In genomic region chr2:238263204-238264071, GRCh38 we compare ENCODE assay signal across 1 cellular context.
A peak's percentile ranks its signal among the peaks of the same experiment; 100 is the strongest.
TF ChIP-seq lines count a peak whose summit lies in the region.

No MANE protein-coding gene starts in this region.

TF ChIP-seq in HepG2, 621 proteins besides CTCF, POLR2A, EP300 and RAD21 (continued from another document and continues in another):
- TF ChIP-seq, protein P1, sequence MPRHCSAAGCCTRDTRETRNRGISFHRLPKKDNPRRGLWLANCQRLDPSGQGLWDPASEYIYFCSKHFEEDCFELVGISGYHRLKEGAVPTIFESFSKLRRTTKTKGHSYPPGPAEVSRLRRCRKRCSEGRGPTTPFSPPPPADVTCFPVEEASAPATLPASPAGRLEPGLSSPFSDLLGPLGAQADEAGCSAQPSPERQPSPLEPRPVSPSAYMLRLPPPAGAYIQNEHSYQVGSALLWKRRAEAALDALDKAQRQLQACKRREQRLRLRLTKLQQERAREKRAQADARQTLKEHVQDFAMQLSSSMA (CRISPR knock-in tag; IDR thresholded peaks at IDR 0.05): 0 out of 2 replicates have a peak, but pooled peaks have one; percentile 38
- TF ChIP-seq, protein P2, sequence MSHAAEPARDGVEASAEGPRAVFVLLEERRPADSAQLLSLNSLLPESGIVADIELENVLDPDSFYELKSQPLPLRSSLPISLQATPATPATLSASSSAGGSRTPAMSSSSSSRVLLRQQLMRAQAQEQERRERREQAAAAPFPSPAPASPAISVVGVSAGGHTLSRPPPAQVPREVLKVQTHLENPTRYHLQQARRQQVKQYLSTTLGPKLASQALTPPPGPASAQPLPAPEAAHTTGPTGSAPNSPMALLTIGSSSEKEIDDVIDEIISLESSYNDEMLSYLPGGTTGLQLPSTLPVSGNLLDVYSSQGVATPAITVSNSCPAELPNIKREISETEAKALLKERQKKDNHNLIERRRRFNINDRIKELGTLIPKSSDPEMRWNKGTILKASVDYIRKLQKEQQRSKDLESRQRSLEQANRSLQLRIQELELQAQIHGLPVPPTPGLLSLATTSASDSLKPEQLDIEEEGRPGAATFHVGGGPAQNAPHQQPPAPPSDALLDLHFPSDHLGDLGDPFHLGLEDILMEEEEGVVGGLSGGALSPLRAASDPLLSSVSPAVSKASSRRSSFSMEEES (CRISPR knock-in tag; IDR thresholded peaks at IDR 0.05): no peak
- no peak for TF ChIP-seq IRX3 (CRISPR knock-in tag; IDR thresholded peaks at IDR 0.05; ENCODE audit: borderline replicate concordance, low read depth)
- TF ChIP-seq SSRP1 (CRISPR knock-in tag; IDR thresholded peaks at IDR 0.05): no peak
- TF ChIP-seq TRAFD1 (CRISPR knock-in tag; IDR thresholded peaks at IDR 0.05; ENCODE audit: borderline replicate concordance): no peak
- no peak for TF ChIP-seq ZNF484 (CRISPR knock-in tag; IDR thresholded peaks at IDR 0.05; ENCODE audit: borderline replicate concordance, low read depth)
- TF ChIP-seq TCF7L2 (IDR thresholded peaks at IDR 0.05; ENCODE audit: low read depth, low read length): no peak
- TF ChIP-seq RARG (CRISPR knock-in tag; IDR thresholded peaks at IDR 0.05; ENCODE audit: low read depth): no peak
- no peak for TF ChIP-seq ZNF850 (CRISPR knock-in tag; conservative IDR thresholded peaks at IDR 0.05)
- no peak for TF ChIP-seq MYNN (CRISPR knock-in tag; IDR thresholded peaks at IDR 0.05; ENCODE audit: low read depth)
- TF ChIP-seq PPARG (CRISPR knock-in tag; conservative IDR thresholded peaks at IDR 0.05): no peak
- TF ChIP-seq MBD4 (IDR thresholded peaks at IDR 0.05; ENCODE audit: borderline replicate concordance, low read length): no peak
- peak; percentile 82 for TF ChIP-seq ZNF503 (CRISPR knock-in tag; IDR thresholded peaks at IDR 0.05)
- TF ChIP-seq, protein P3, sequence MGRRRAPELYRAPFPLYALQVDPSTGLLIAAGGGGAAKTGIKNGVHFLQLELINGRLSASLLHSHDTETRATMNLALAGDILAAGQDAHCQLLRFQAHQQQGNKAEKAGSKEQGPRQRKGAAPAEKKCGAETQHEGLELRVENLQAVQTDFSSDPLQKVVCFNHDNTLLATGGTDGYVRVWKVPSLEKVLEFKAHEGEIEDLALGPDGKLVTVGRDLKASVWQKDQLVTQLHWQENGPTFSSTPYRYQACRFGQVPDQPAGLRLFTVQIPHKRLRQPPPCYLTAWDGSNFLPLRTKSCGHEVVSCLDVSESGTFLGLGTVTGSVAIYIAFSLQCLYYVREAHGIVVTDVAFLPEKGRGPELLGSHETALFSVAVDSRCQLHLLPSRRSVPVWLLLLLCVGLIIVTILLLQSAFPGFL (CRISPR knock-in tag; IDR thresholded peaks at IDR 0.05): no peak
- TF ChIP-seq ZNF343 (CRISPR knock-in tag; IDR thresholded peaks at IDR 0.05): 0 out of 2 replicates have a peak, but pooled peaks have one; percentile 86
- TF ChIP-seq ZIK1 (CRISPR knock-in tag; IDR thresholded peaks at IDR 0.05; ENCODE audit: borderline replicate concordance, low read depth): no peak
- TF ChIP-seq, protein P4, sequence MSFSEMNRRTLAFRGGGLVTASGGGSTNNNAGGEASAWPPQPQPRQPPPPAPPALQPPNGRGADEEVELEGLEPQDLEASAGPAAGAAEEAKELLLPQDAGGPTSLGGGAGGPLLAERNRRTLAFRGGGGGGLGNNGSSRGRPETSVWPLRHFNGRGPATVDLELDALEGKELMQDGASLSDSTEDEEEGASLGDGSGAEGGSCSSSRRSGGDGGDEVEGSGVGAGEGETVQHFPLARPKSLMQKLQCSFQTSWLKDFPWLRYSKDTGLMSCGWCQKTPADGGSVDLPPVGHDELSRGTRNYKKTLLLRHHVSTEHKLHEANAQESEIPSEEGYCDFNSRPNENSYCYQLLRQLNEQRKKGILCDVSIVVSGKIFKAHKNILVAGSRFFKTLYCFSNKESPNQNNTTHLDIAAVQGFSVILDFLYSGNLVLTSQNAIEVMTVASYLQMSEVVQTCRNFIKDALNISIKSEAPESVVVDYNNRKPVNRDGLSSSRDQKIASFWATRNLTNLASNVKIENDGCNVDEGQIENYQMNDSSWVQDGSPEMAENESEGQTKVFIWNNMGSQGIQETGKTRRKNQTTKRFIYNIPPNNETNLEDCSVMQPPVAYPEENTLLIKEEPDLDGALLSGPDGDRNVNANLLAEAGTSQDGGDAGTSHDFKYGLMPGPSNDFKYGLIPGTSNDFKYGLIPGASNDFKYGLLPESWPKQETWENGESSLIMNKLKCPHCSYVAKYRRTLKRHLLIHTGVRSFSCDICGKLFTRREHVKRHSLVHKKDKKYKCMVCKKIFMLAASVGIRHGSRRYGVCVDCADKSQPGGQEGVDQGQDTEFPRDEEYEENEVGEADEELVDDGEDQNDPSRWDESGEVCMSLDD (CRISPR knock-in tag; IDR thresholded peaks at IDR 0.05; ENCODE audit: borderline replicate concordance): no peak
- no peak for TF ChIP-seq PRPF4 (IDR thresholded peaks at IDR 0.05; ENCODE audit: low read depth, low read length, poor library complexity, severe bottlenecking)
- TF ChIP-seq ZNF510 (CRISPR knock-in tag; IDR thresholded peaks at IDR 0.05; ENCODE audit: low read depth): peak; percentile 65; the same call in 1 of the 2 replicates
- no peak for TF ChIP-seq ZNF713 (CRISPR knock-in tag; IDR thresholded peaks at IDR 0.05)
- peak; percentile 86; the same call in 1 of the 2 replicates for TF ChIP-seq TOPORS (CRISPR knock-in tag; IDR thresholded peaks at IDR 0.05)
- TF ChIP-seq HOXD1 (CRISPR knock-in tag; IDR thresholded peaks at IDR 0.05): 0 out of 2 replicates have a peak, but pooled peaks have one; percentile 55
- no peak for TF ChIP-seq TCF12 (IDR thresholded peaks at IDR 0.05)
- no peak for TF ChIP-seq TCF12 (CRISPR knock-in tag; IDR thresholded peaks at IDR 0.05)
- no peak for TF ChIP-seq CAMTA2 (CRISPR knock-in tag; IDR thresholded peaks at IDR 0.05; ENCODE audit: borderline replicate concordance)
- TF ChIP-seq MYC (CRISPR knock-in tag; IDR thresholded peaks at IDR 0.05; ENCODE audit: borderline replicate concordance): peak; percentile 74
- no peak for TF ChIP-seq MZF1 (CRISPR knock-in tag; IDR thresholded peaks at IDR 0.05; ENCODE audit: borderline replicate concordance)
- TF ChIP-seq TRIM24 (CRISPR knock-in tag; IDR thresholded peaks at IDR 0.05): no peak
- TF ChIP-seq ZNF547 (CRISPR knock-in tag; IDR thresholded peaks at IDR 0.05): no peak
- TF ChIP-seq TBL1XR1 (IDR thresholded peaks at IDR 0.05; ENCODE audit: borderline replicate concordance, low read length, partially characterized antibody): peak; percentile 56
- peak; percentile 98 for TF ChIP-seq KDM6A (CRISPR knock-in tag; IDR thresholded peaks at IDR 0.05; ENCODE audit: low read depth)
- 0 out of 2 replicates have a peak, but pooled peaks have one; percentile 26 for TF ChIP-seq ZBTB7B (CRISPR knock-in tag; IDR thresholded peaks at IDR 0.05)
- no peak for TF ChIP-seq PRDM15 (CRISPR knock-in tag; IDR thresholded peaks at IDR 0.05)
- TF ChIP-seq TAF15 (IDR thresholded peaks at IDR 0.05; ENCODE audit: low read depth, low read length, poor library complexity, severe bottlenecking): no peak
- TF ChIP-seq MAX (IDR thresholded peaks at IDR 0.05): peak; percentile 52
- TF ChIP-seq ZNF326 (CRISPR knock-in tag; IDR thresholded peaks at IDR 0.05; ENCODE audit: borderline replicate concordance): no peak
- no peak for TF ChIP-seq ZNF570 (CRISPR knock-in tag; IDR thresholded peaks at IDR 0.05; ENCODE audit: borderline replicate concordance)
- TF ChIP-seq ZFP90 (CRISPR knock-in tag; IDR thresholded peaks at IDR 0.05; ENCODE audit: borderline replicate concordance): peak; percentile 95
- TF ChIP-seq MTF2 (CRISPR knock-in tag; IDR thresholded peaks at IDR 0.05; ENCODE audit: borderline replicate concordance): no peak
- no peak for TF ChIP-seq BCLAF1 (IDR thresholded peaks at IDR 0.05)
